Comparison of ENCODE assay signal across 11 cellular contexts in genomic region chr17:43456661-43457361, GRCh38. TPM values are rescaled to one million over a fixed set of nuclear protein-coding genes. Genes with fewer than 3 reads are reported as not detected.
DNase-seq lines count a peak whose midpoint lies in the region; ATAC-seq, FAIRE-seq and TF ChIP-seq lines count a peak whose summit lies in the region.
"Had no signal": no experiment of that assay in that cellular context is flagged by ENCODE, and none has a peak within 500 bp of the region (broad histone marks: within the 10 kb centered on the region; RNA-seq: fewer than 3 reads in every experiment).

No MANE protein-coding gene starts in this region.

- H3K4me1 ChIP-seq in body of pancreas (peaks cover 8% of the 10 kb centered on the region), lung (ENCODE audit: control insufficient read depth in 2 of 2, insufficient read depth in 2 of 2, low read length in 2 of 2) (peaks cover 3 to 10% of the 10 kb centered on the region in 2 donors)
- H3K4me1 ChIP-seq: SJSA1 had no signal

- no peak overlapping the region for H3K4me3 ChIP-seq in body of pancreas
- no peak overlapping the region for H3K4me3 ChIP-seq in lung
- H3K4me3 ChIP-seq: SJSA1 had no signal

- H3K27me3 ChIP-seq in body of pancreas, result no peaks in the 10 kb centered on the region
- no peaks in the 10 kb centered on the region for H3K27me3 ChIP-seq in lung (ENCODE audit: control insufficient read depth, insufficient read depth)
- H3K27me3 ChIP-seq: brain microvascular endothelial cell, SJSA1 had no signal

- H3K27ac ChIP-seq in body of pancreas (no peak overlapping the region), lung (ENCODE audit: low read depth in 1 of 2, low read length in 1 of 2) (peak overlapping the region in 1 of 2 donors; percentile 58)
- H3K27ac ChIP-seq: brain microvascular endothelial cell, SJSA1 had no signal

- TF ChIP-seq CTCF in body of pancreas (IDR thresholded peaks at IDR 0.05) (no peak), lung (IDR thresholded peaks at IDR 0.05; ENCODE audit: control extremely low read depth, extremely low read depth) (no peak), GM13977 (IDR thresholded peaks at IDR 0.05; ENCODE audit: extremely low read depth, insufficient read depth, missing control alignments) (no peak)

- intact Hi-C loops in body of pancreas (cut with DNase I), result no loop called here

- peak; percentile 64 for DNase-seq in Caki2 (ENCODE audit: low read depth)
- DNase-seq in NCI-H1694 (lab: John Stamatoyannopoulos, UW), result peak; percentile 94
- peak in 3 of 4 donors; percentile 18 to 48 (median 26) for DNase-seq in body of pancreas
- DNase-seq in lung (ENCODE audit: low spot score), result peak; percentile 51
- no peak for DNase-seq in GM12891 (ENCODE audit: insufficient read length, low spot score)
- no peak for DNase-seq in GM13977 (ENCODE audit: low spot score)
- no peak for DNase-seq in NAMALWA (ENCODE audit: low spot score)
- DNase-seq: brain microvascular endothelial cell; naive thymus-derived CD8-positive, alpha-beta T cell had no signal

- no peak for FAIRE-seq in GM12891 (lab: Jason Lieb, UNC)

- H3K36me3 ChIP-seq in body of pancreas (replicated peaks in 1 of 2; ENCODE audit: insufficient read depth in 1 of 2, low read depth in 2 of 2) (no peaks in the 10 kb centered on the region), lung (ENCODE audit: control insufficient read depth in 2 of 2, insufficient read depth in 2 of 2, low read length in 2 of 2) (no peaks in the 10 kb centered on the region)
- H3K36me3 ChIP-seq: brain microvascular endothelial cell, SJSA1 had no signal

- TF ChIP-seq POLR2A in body of pancreas (IDR thresholded peaks at IDR 0.05), result no peak
- no peak for TF ChIP-seq POLR2A in GM12891 (IDR thresholded peaks at IDR 0.05; ENCODE audit: low read depth, low read length)

- 27 to 31% methylated on average over 7 of the region's 7 CpGs for WGBS in body of pancreas, 2 donors
- 33% methylated on average over 7 of the region's 7 CpGs for WGBS in lung, 2 donors

- in situ Hi-C loops in Caki2 (cut with HindIII; ENCODE audit: low pct_unique_long_range_greater_than_20kb, low sequenced_read_pairs), result no loop called here
- in situ Hi-C loops in GM13977 (cut with MboI; ENCODE audit: low pct_unique_long_range_greater_than_20kb, low sequenced_read_pairs, unreplicated experiment), result no loop called here

- ATAC-seq in body of pancreas (peak; percentile 68), lung (ENCODE audit: insufficient read depth, low FRiP score) (peak; percentile 70), GM21447 (IDR thresholded peaks at IDR 0.05; ENCODE audit: unreplicated experiment) (no peak)

- no peaks in the 10 kb centered on the region for H3K9me3 ChIP-seq in body of pancreas
- H3K9me3 ChIP-seq in lung (ENCODE audit: control insufficient read depth in 2 of 2, insufficient read depth in 1 of 2, low read length in 1 of 2), result no peaks in the 10 kb centered on the region
- H3K9me3 ChIP-seq: SJSA1 had no signal

TF ChIP-seq in GM12891, 5 proteins besides CTCF, POLR2A, EP300 and RAD21:
- TF ChIP-seq TAF1 (IDR thresholded peaks at IDR 0.05; ENCODE audit: low read depth, low read length) (no peak), PAX5 (IDR thresholded peaks at IDR 0.05; ENCODE audit: insufficient read depth, low read length, severe bottlenecking) (no peak), POLR2AphosphoS5 (IDR thresholded peaks at IDR 0.05; ENCODE audit: low read depth, low read length) (no peak), POU2F2 (IDR thresholded peaks at IDR 0.05; ENCODE audit: low read depth, low read length) (no peak), SPI1 (IDR thresholded peaks at IDR 0.05; ENCODE audit: low read depth, low read length) (no peak)

RNA-seq across cellular contexts. Expression of gene DHX8, which starts 27.0 kb away (rescaled TPM):
- total RNA-seq in Caki2 (2014; rRNA removed; shearing (Covaris generic); ENCODE audit: low replicate concordance), result 27.1 and 29.2 TPM in 2 replicates
- total RNA-seq in body of pancreas (10 to 100 TPM; 12.2 to 19.4 TPM), lung (10 to 100 TPM; 41.2 to 45.1 TPM)
- 10 to 100 TPM; 24.7 to 35.3 TPM for polyA plus RNA-seq in lung
- 16.5 TPM for polyA plus RNA-seq in GM12891 (2012; ENCODE audit: low read depth, missing spikeins)

RNA-seq across cellular contexts. Expression of gene ARL4D, which starts 58.0 kb away (rescaled TPM):
- total RNA-seq in Caki2 (2014; rRNA removed; shearing (Covaris generic); ENCODE audit: low replicate concordance), result 49.3 and 50.6 TPM in 2 replicates
- total RNA-seq in body of pancreas, result 1 to 10 TPM; 2.1 to 4.6 TPM
- total RNA-seq in lung, result 10 to 100 TPM; 10.3 to 16.6 TPM
- 10 to 100 TPM; 16.2 to 37.8 TPM for polyA plus RNA-seq in lung
- 0.77 TPM for polyA plus RNA-seq in GM12891 (2012; ENCODE audit: low read depth, missing spikeins)

Comparison
In these comparisons a context has a peak if more than half of its experiments do, and no peak if none do; other contexts are left out.
1. DNase-seq: peak in Caki2 (single experiment), NCI-H1694 (single experiment), body of pancreas (3 of 4) and lung (single experiment); none in GM12891 (single experiment), GM13977 (single experiment) and NAMALWA (single experiment).